Comparison of ENCODE assay signal across 17 cellular contexts in genomic region chr11:16448123-16448717, GRCh38.
A peak's percentile ranks its signal among the peaks of the same experiment; 100 is the strongest.
DNase-seq lines count a peak whose midpoint lies in the region; ATAC-seq and TF ChIP-seq lines count a peak whose summit lies in the region.
"Had no signal": no experiment of that assay in that cellular context is flagged by ENCODE, and none has a peak within 500 bp of the region (broad histone marks: within the 10 kb centered on the region; RNA-seq: fewer than 3 reads in every experiment).

No MANE protein-coding gene starts in this region.

- no peaks in the 10 kb centered on the region for H3K4me1 ChIP-seq in HEK293 (ENCODE audit: control insufficient read depth, insufficient read depth, low read length)

- intact Hi-C loops in Right ventricle myocardium inferior (cut with DNase I) = no loop called here

- H3K36me3 ChIP-seq in HEK293 (ENCODE audit: control insufficient read depth in 2 of 2, insufficient read depth in 1 of 2, low read length in 2 of 2) = no peaks in the 10 kb centered on the region

- DNase-seq in NCI-H226 (peak; percentile 33), kidney glomerular epithelial cell (lab: John Stamatoyannopoulos, UW) (peak; percentile 1), Right ventricle myocardium inferior (ENCODE audit: missing footprints) (no peak), DMS53 (lab: John Stamatoyannopoulos, UW) (no peak)
- no peak for DNase-seq in activated CD8-positive, alpha-beta memory T cell treated with anti-CD3 and anti-CD28 coated beads, Interleukin-2, amount 50 U/mL, for 4 hours
- DNase-seq: C1 segment of cervical spinal cord; Calu3; CD4-positive, alpha-beta memory T cell; COR-L47; DND-41; GDM1; H9; HFFc6 had no signal

- no peak for TF ChIP-seq CTCF in HEK293 (tag by site-specific recombination; IDR thresholded peaks at IDR 0.05)

- no peak for ATAC-seq in Right ventricle myocardium inferior
- ATAC-seq: GM12878, GM23338, HCT116 had no signal

- no peak overlapping the region for H3K4me3 ChIP-seq in HEK293 (ENCODE audit: low read depth, low read length)
- H3K4me3 ChIP-seq: GM12878, GM23338 had no signal

- POLR2A ChIA-PET in HEK293 (lab: Yijun Ruan, JAX) = no interaction called here

- H3K9me3 ChIP-seq in HEK293 (ENCODE audit: control insufficient read depth, insufficient read depth, low read depth, low read length) = no peaks in the 10 kb centered on the region

- CTCF ChIA-PET in HEK293 (lab: Yijun Ruan, JAX) = no interaction called here

- no peak overlapping the region for H3K27ac ChIP-seq in HEK293 (ENCODE audit: extremely low read depth, low read depth, low read length)

TF ChIP-seq in HEK293, 187 proteins besides CTCF, POLR2A, EP300 and RAD21:
- TF ChIP-seq ZNF24 (tag by site-specific recombination; IDR thresholded peaks at IDR 0.05) = no peak
- TF ChIP-seq PRDM1 (tag by site-specific recombination; IDR thresholded peaks at IDR 0.05) = peak; percentile 49; the same call in 1 of the 2 replicates
TF ChIP-seq in HEK293: peak in this region for 1.

Comparison
In these comparisons a context has a peak if more than half of its experiments do, and no peak if none do; other contexts are left out.
1. DNase-seq: peak in NCI-H226 (single experiment) and kidney glomerular epithelial cell (single experiment); none in activated CD8-positive, alpha-beta memory T cell treated with anti-CD3 and anti-CD28 coated beads, Interleukin-2, amount 50 U/mL, for 4 hours (single experiment), Right ventricle myocardium inferior (single experiment) and DMS53 (single experiment).